ENCODE assay signal across 15 cellular contexts in genomic region chr4:80029364-80029763, GRCh38. TPM values are rescaled to one million over a fixed set of nuclear protein-coding genes. Genes with fewer than 3 reads are reported as not detected.
DNase-seq lines count a peak whose midpoint lies in the region; ATAC-seq and TF ChIP-seq lines count a peak whose summit lies in the region.
"Had no signal": no experiment of that assay in that cellular context is flagged by ENCODE, and none has a peak within 500 bp of the region (broad histone marks: within the 10 kb centered on the region; RNA-seq: fewer than 3 reads in every experiment).

No MANE protein-coding gene starts in this region.

- no peaks in the 10 kb centered on the region for H3K4me1 Mint-ChIP-seq in MCF 10A (ENCODE audit: insufficient read depth, unreplicated experiment)

- no peaks in the 10 kb centered on the region for H3K36me3 ChIP-seq in breast epithelium
- peaks cover 46% of the 10 kb centered on the region for H3K36me3 ChIP-seq in smooth muscle cell (ENCODE audit: low read depth)
- H3K36me3 ChIP-seq in vagina: peaks cover 0 to 27% of the 10 kb centered on the region in 2 donors
- peaks cover 28% of the 10 kb centered on the region for H3K36me3 ChIP-seq in effector memory CD4-positive, alpha-beta T cell (ENCODE audit: control insufficient read depth, insufficient read depth, low read length)
- H3K36me3 ChIP-seq: HAP-1 had no signal

- no TSS peak for BruUV-seq in MCF 10A (replicated peaks; lab: Mats Ljungman, UMichigan)

- no peak overlapping the region for H3K27ac ChIP-seq in breast epithelium
- H3K27ac ChIP-seq in RWPE1: no peak overlapping the region
- peak overlapping the region; percentile 86 for H3K27ac ChIP-seq in epithelial cell of prostate
- peak overlapping the region; percentile 17 for H3K27ac ChIP-seq in smooth muscle cell (ENCODE audit: low read depth)
- H3K27ac ChIP-seq in vagina: no peak overlapping the region
- no peak overlapping the region for H3K27ac ChIP-seq in effector memory CD4-positive, alpha-beta T cell (ENCODE audit: insufficient read depth, low read length, poor library complexity, severe bottlenecking)
- H3K27ac ChIP-seq: BLaER1 treated with 17β-estradiol and CSF1 and Interleukin-3, amounts not matched to agents 10 nM and 100 nM; HL-60 had no signal

- POLR2A ChIA-PET in MCF 10A (lab: Yijun Ruan, JAX): interaction anchor here (1.1 kb wide), 1 partner anchor 43 kb away, joined by 3 read pairs; the partner anchor contains the start of gene ANTXR2
- POLR2A ChIA-PET in RWPE1 (lab: Yijun Ruan, JAX; ENCODE audit: low non-redundant PET): no interaction called here

- no peaks in the 10 kb centered on the region for H3F3A ChIP-seq in smooth muscle cell (ENCODE audit: low read depth)

- H3K36me3 Mint-ChIP-seq in MCF 10A (ENCODE audit: insufficient read depth, unreplicated experiment): peaks cover under 1% of the 10 kb centered on the region
- H3K36me3 Mint-ChIP-seq in activated naive CD4-positive, alpha-beta T cell treated with anti-CD3 and anti-CD28 coated beads, Interleukin-2, amount 50 U/mL, for 72 hours: no peaks in the 10 kb centered on the region

- 75% methylated on average over 2 of the region's 2 CpGs for WGBS in smooth muscle cell (ENCODE audit: low lambda C conversion rate)

- DNase-seq in MCF 10A (ENCODE audit: unreplicated experiment) (peak; percentile 19), breast epithelium (ENCODE audit: low spot score in 2 of 2) (no peak), RWPE1 (ENCODE audit: low spot score) (peak; percentile 7), epithelial cell of prostate (ENCODE audit: low read depth, low spot score) (peak; percentile 49), smooth muscle cell (lab: John Stamatoyannopoulos, UW; ENCODE audit: unreplicated experiment) (no peak), vagina (ENCODE audit: extremely low spot score in 2 of 2) (no peak)
- no peak for DNase-seq in activated naive CD4-positive, alpha-beta T cell treated with anti-CD3 and anti-CD28 coated beads, Interleukin-2, amount 50 U/mL, for 72 hours (ENCODE audit: low spot score in 2 of 2)
- no peak for DNase-seq in effector memory CD4-positive, alpha-beta T cell
- DNase-seq: ACHN; CD4-positive, CD25-positive, alpha-beta regulatory T cell; DND-41; GDM1 had no signal

- CTCF ChIA-PET in MCF 10A (lab: Yijun Ruan, JAX) (no interaction called here), RWPE1 (lab: Yijun Ruan, JAX) (no interaction called here)

- TF ChIP-seq CTCF in MCF 10A (IDR thresholded peaks at IDR 0.05; ENCODE audit: unreplicated experiment) (no peak), breast epithelium (IDR thresholded peaks at IDR 0.05) (no peak), RWPE1 (conservative IDR thresholded peaks at IDR 0.05; ENCODE audit: low read depth) (no peak), smooth muscle cell (IDR thresholded peaks at IDR 0.05; ENCODE audit: borderline replicate concordance, insufficient read depth, poor library complexity, severe bottlenecking) (no peak), vagina (IDR thresholded peaks at IDR 0.05) (no peak)

- no peaks in the 10 kb centered on the region for H3K9me3 Mint-ChIP-seq in MCF 10A (ENCODE audit: unreplicated experiment)
- H3K9me3 Mint-ChIP-seq in activated naive CD4-positive, alpha-beta T cell treated with anti-CD3 and anti-CD28 coated beads, Interleukin-2, amount 50 U/mL, for 72 hours: no peaks in the 10 kb centered on the region

- no peak overlapping the region for H3K4me3 ChIP-seq in breast epithelium
- no peak overlapping the region for H3K4me3 ChIP-seq in smooth muscle cell
- H3K4me3 ChIP-seq in vagina: no peak overlapping the region
- no peak overlapping the region for H3K4me3 ChIP-seq in effector memory CD4-positive, alpha-beta T cell (ENCODE audit: insufficient read depth, low read depth, low read length, poor library complexity, severe bottlenecking)
- H3K4me3 ChIP-seq: BLaER1 treated with 17β-estradiol and CSF1 and Interleukin-3, amounts not matched to agents 10 nM and 100 nM; HAP-1 had no signal

- H4K20me1 ChIP-seq in smooth muscle cell (ENCODE audit: low read depth): no peaks in the 10 kb centered on the region
- H4K20me1 ChIP-seq: BLaER1 treated with 17β-estradiol and CSF1 and Interleukin-3, amounts not matched to agents 10 nM and 100 nM had no signal

- intact Hi-C loops in MCF 10A (cut with micrococcal nuclease) (no loop called here), breast epithelium (cut with DNase I; ENCODE audit: low total_unique reads) (no loop called here), vagina (cut with DNase I) (no loop called here)

- no peak for TF ChIP-seq POLR2A in breast epithelium (IDR thresholded peaks at IDR 0.05)
- no peak for TF ChIP-seq POLR2A in vagina (IDR thresholded peaks at IDR 0.05)

- H3K27me3 ChIP-seq in breast epithelium: no peaks in the 10 kb centered on the region
- no peaks in the 10 kb centered on the region for H3K27me3 ChIP-seq in smooth muscle cell (ENCODE audit: low read depth)
- H3K27me3 ChIP-seq in vagina: no peaks in the 10 kb centered on the region
- H3K27me3 ChIP-seq in effector memory CD4-positive, alpha-beta T cell (replicated peaks; ENCODE audit: control insufficient read depth, insufficient read depth, low read length, poor library complexity, severe bottlenecking): no peaks in the 10 kb centered on the region
- H3K27me3 ChIP-seq: BLaER1 treated with 17β-estradiol and CSF1 and Interleukin-3, amounts not matched to agents 10 nM and 100 nM had no signal

- no peaks in the 10 kb centered on the region for H3K9me3 ChIP-seq in breast epithelium
- H3K9me3 ChIP-seq in smooth muscle cell (replicated peaks; ENCODE audit: low read depth): no peaks in the 10 kb centered on the region
- no peaks in the 10 kb centered on the region for H3K9me3 ChIP-seq in vagina
- H3K9me3 ChIP-seq in effector memory CD4-positive, alpha-beta T cell (ENCODE audit: control insufficient read depth, low read length): no peaks in the 10 kb centered on the region
- H3K9me3 ChIP-seq: BLaER1 treated with 17β-estradiol and CSF1 and Interleukin-3, amounts not matched to agents 10 nM and 100 nM; HAP-1 had no signal

- no peak overlapping the region for H3K4me3 Mint-ChIP-seq in MCF 10A (ENCODE audit: unreplicated experiment)
- H3K4me3 Mint-ChIP-seq: CD4-positive, CD25-positive, alpha-beta regulatory T cell had no signal

- H3K4me1 ChIP-seq in breast epithelium: peaks cover 0 to 3% of the 10 kb centered on the region in 2 donors
- no peaks in the 10 kb centered on the region for H3K4me1 ChIP-seq in smooth muscle cell (ENCODE audit: low read depth)
- H3K4me1 ChIP-seq in vagina: peaks cover 4% of the 10 kb centered on the region
- H3K4me1 ChIP-seq in effector memory CD4-positive, alpha-beta T cell (ENCODE audit: control insufficient read depth, insufficient read depth, low read length, poor library complexity, severe bottlenecking): no peaks in the 10 kb centered on the region
- H3K4me1 ChIP-seq: HAP-1 had no signal

- H2AFZ ChIP-seq in smooth muscle cell (ENCODE audit: low read depth): no peak overlapping the region

- H3K27ac Mint-ChIP-seq in MCF 10A (ENCODE audit: low read depth, unreplicated experiment): no peak overlapping the region
- H3K27ac Mint-ChIP-seq in activated naive CD4-positive, alpha-beta T cell treated with anti-CD3 and anti-CD28 coated beads, Interleukin-2, amount 50 U/mL, for 72 hours: no peak overlapping the region
- H3K27ac Mint-ChIP-seq: CD4-positive, CD25-positive, alpha-beta regulatory T cell had no signal

- no peak for ATAC-seq in activated naive CD4-positive, alpha-beta T cell treated with anti-CD3 and anti-CD28 coated beads, Interleukin-2, amount 50 U/mL, for 72 hours

- H3K9ac ChIP-seq in smooth muscle cell (ENCODE audit: low read depth): no peak overlapping the region
- H3K9ac ChIP-seq: BLaER1 treated with 17β-estradiol and CSF1 and Interleukin-3, amounts not matched to agents 10 nM and 100 nM had no signal

- no peaks in the 10 kb centered on the region for H3K27me3 Mint-ChIP-seq in MCF 10A (ENCODE audit: insufficient read depth, unreplicated experiment)
- H3K27me3 Mint-ChIP-seq: CD4-positive, CD25-positive, alpha-beta regulatory T cell had no signal

- H3K4me2 ChIP-seq in smooth muscle cell: no peak overlapping the region
- H3K4me2 ChIP-seq: BLaER1 treated with 17β-estradiol and CSF1 and Interleukin-3, amounts not matched to agents 10 nM and 100 nM had no signal

- no peaks in the 10 kb centered on the region for H3K79me2 ChIP-seq in smooth muscle cell (ENCODE audit: low read depth)

RNA-seq across cellular contexts. Expression of gene ANTXR2, which starts 43.7 kb away (rescaled TPM):
- 31.0 and 45.1 TPM in 2 replicates for total RNA-seq in MCF 10A (2022)
- 100 to 1,000 TPM in 1 of 3 donors, 10 to 100 TPM in 2; 55.1 to 229 (median 77.4) TPM for total RNA-seq in breast epithelium
- total RNA-seq in smooth muscle cell: 67.6 and 94.3 TPM in 2 replicates
- polyA plus RNA-seq in smooth muscle cell: 60.6 and 74.5 TPM in 2 replicates
- total RNA-seq in vagina: 64.6 TPM
- 1 to 10 TPM; 2.2 to 4.5 TPM for total RNA-seq in activated naive CD4-positive, alpha-beta T cell treated with anti-CD3 and anti-CD28 coated beads, Interleukin-2, amount 50 U/mL, for 72 hours

Comparison
In these comparisons a context has a peak if more than half of its experiments do, and no peak if none do; other contexts are left out.
1. DNase-seq: peak in MCF 10A (single experiment), RWPE1 (single experiment) and epithelial cell of prostate (single experiment); none in breast epithelium (0 of 2), smooth muscle cell (single experiment), vagina (0 of 2), activated naive CD4-positive, alpha-beta T cell treated with anti-CD3 and anti-CD28 coated beads, Interleukin-2, amount 50 U/mL, for 72 hours (0 of 2) and effector memory CD4-positive, alpha-beta T cell (0 of 3).
2. H3K27ac ChIP-seq: peak in epithelial cell of prostate (single experiment) and smooth muscle cell (single experiment); none in breast epithelium (0 of 2), RWPE1 (single experiment), vagina (single experiment) and effector memory CD4-positive, alpha-beta T cell (single experiment).